Comparison of ENCODE assay signal across 8 cellular contexts in genomic region chr1:94246692-94247145, GRCh38. TPM values are rescaled to one million over a fixed set of nuclear protein-coding genes. Genes with fewer than 3 reads are reported as not detected.
DNase-seq lines count a peak whose midpoint lies in the region; ATAC-seq and TF ChIP-seq lines count a peak whose summit lies in the region.

No MANE protein-coding gene starts in this region.

- peaks cover 11% of the 10 kb centered on the region for H3K4me1 Mint-ChIP-seq in activated naive CD4-positive, alpha-beta T cell treated with anti-CD3 and anti-CD28 coated beads, Interleukin-2, amount 10 ng/mL, durations not matched to agents 7 days and 5 days
- H3K4me1 Mint-ChIP-seq in central memory CD8-positive, alpha-beta T cell, result peaks cover 13% of the 10 kb centered on the region

- H3K9me3 Mint-ChIP-seq in activated naive CD4-positive, alpha-beta T cell treated with anti-CD3 and anti-CD28 coated beads, Interleukin-2, amount 10 ng/mL, durations not matched to agents 7 days and 5 days, result peaks cover 6% of the 10 kb centered on the region
- peaks cover 10% of the 10 kb centered on the region for H3K9me3 Mint-ChIP-seq in central memory CD8-positive, alpha-beta T cell

- H3K4me3 ChIP-seq in lower lobe of right lung, result peak overlapping the region; percentile 65
- peak overlapping the region; percentile 5 to 90 for H3K4me3 ChIP-seq in aorta (ENCODE audit: low read length in 2 of 2)

- intact Hi-C loops in lower lobe of right lung (cut with DNase I) (loop anchor here (10.0 kb wide), 1 partner anchor 88 kb away; no protein-coding TSS in a partner anchor), aorta (cut with DNase I) (loop anchor here in 1 of 2 donors (5.0 kb wide), 1 partner anchor 199 kb away; no protein-coding TSS in a partner anchor)

- no peaks in the 10 kb centered on the region for H3K4me1 ChIP-seq in lower lobe of right lung
- H3K4me1 ChIP-seq in aorta (ENCODE audit: control insufficient read depth in 1 of 2, insufficient read depth in 2 of 2, low read length in 2 of 2), result peaks cover 0 to 3% of the 10 kb centered on the region in 2 donors

- H3K4me3 Mint-ChIP-seq in activated naive CD4-positive, alpha-beta T cell treated with anti-CD3 and anti-CD28 coated beads, Interleukin-2, amount 10 ng/mL, durations not matched to agents 7 days and 5 days, result peak overlapping the region; percentile 51
- peak overlapping the region; percentile 71 for H3K4me3 Mint-ChIP-seq in central memory CD8-positive, alpha-beta T cell

- H3K36me3 Mint-ChIP-seq in activated naive CD4-positive, alpha-beta T cell treated with anti-CD3 and anti-CD28 coated beads, Interleukin-2, amount 10 ng/mL, durations not matched to agents 7 days and 5 days, result peaks cover 2% of the 10 kb centered on the region
- no peaks in the 10 kb centered on the region for H3K36me3 Mint-ChIP-seq in central memory CD8-positive, alpha-beta T cell (ENCODE audit: insufficient read depth)

- no peaks in the 10 kb centered on the region for H3K27me3 ChIP-seq in lower lobe of right lung (ENCODE audit: low read depth)
- H3K27me3 ChIP-seq in aorta (ENCODE audit: control insufficient read depth in 1 of 2, insufficient read depth in 2 of 2, low read length in 1 of 2), result no peaks in the 10 kb centered on the region

- no peak for TF ChIP-seq CTCF in lower lobe of right lung (IDR thresholded peaks at IDR 0.05)

- H3K27ac Mint-ChIP-seq in activated naive CD4-positive, alpha-beta T cell treated with anti-CD3 and anti-CD28 coated beads, Interleukin-2, amount 10 ng/mL, durations not matched to agents 7 days and 5 days, result no peak overlapping the region
- H3K27ac Mint-ChIP-seq in central memory CD8-positive, alpha-beta T cell (ENCODE audit: low read depth), result no peak overlapping the region

- CTCF ChIA-PET in activated naive CD4-positive, alpha-beta T cell treated with anti-CD3 and anti-CD28 coated beads, Interleukin-2, amount 10 ng/mL, durations not matched to agents 7 days and 5 days (lab: Charles Lee), result no interaction called here

- H3K36me3 ChIP-seq in lower lobe of right lung (no peaks in the 10 kb centered on the region), aorta (ENCODE audit: control insufficient read depth in 1 of 2, insufficient read depth in 2 of 2, low read length in 1 of 2) (no peaks in the 10 kb centered on the region)

- ATAC-seq in central memory CD8-positive, alpha-beta T cell (replicated peaks; ENCODE audit: extremely low read depth, poor library complexity, severe bottlenecking), result no peak
- ATAC-seq in lower lobe of right lung, result peak; percentile 41 to 47
- ATAC-seq in aorta (ENCODE audit: low FRiP score), result peak; percentile 61
- no peak for ATAC-seq in activated CD4-positive, CD25-positive, alpha-beta regulatory T cell treated with anti-CD3 and anti-CD28 coated beads, Interleukin-2, amount 50 U/mL, for 24 hours

- no peak for DNase-seq in activated naive CD4-positive, alpha-beta T cell treated with anti-CD3 and anti-CD28 coated beads, Interleukin-2, amount 10 ng/mL, durations not matched to agents 7 days and 5 days
- DNase-seq in activated naive CD4-positive, alpha-beta T cell treated with anti-CD3 and anti-CD28 coated beads, Interleukin-2, amount 50 U/mL, for 16 hours, result no peak
- no peak for DNase-seq in central memory CD8-positive, alpha-beta T cell (ENCODE audit: low spot score in 2 of 2)
- DNase-seq in lower lobe of right lung, result no peak
- DNase-seq in aorta, result no peak
- DNase-seq in HK-2 (ENCODE audit: unreplicated experiment), result no peak
- no peak for DNase-seq in GOT3 (lab: John Stamatoyannopoulos, UW)

- H3K27ac ChIP-seq in lower lobe of right lung (peak overlapping the region; percentile 87), aorta (ENCODE audit: low read depth in 1 of 2, low read length in 2 of 2) (peak overlapping the region in 1 of 2 donors; percentile 41)

- peaks cover 61% of the 10 kb centered on the region for H3K27me3 Mint-ChIP-seq in activated naive CD4-positive, alpha-beta T cell treated with anti-CD3 and anti-CD28 coated beads, Interleukin-2, amount 10 ng/mL, durations not matched to agents 7 days and 5 days
- peaks cover 93% of the 10 kb centered on the region for H3K27me3 Mint-ChIP-seq in central memory CD8-positive, alpha-beta T cell

- no peaks in the 10 kb centered on the region for H3K9me3 ChIP-seq in lower lobe of right lung
- no peaks in the 10 kb centered on the region for H3K9me3 ChIP-seq in aorta (ENCODE audit: control insufficient read depth, low read length)

- WGBS in aorta, 2 donors, result 2 to 4% methylated on average over 12 of the region's 12 CpGs

RNA-seq across cellular contexts. Expression of gene ARHGAP29, which starts 9.3 kb away (rescaled TPM):
- 63.8 TPM for total RNA-seq in lower lobe of right lung
- 10 to 100 TPM; 40.1 to 65.4 TPM for total RNA-seq in aorta
- polyA plus RNA-seq in aorta, result 10 to 100 TPM in 1 of 2 donors, 1 to 10 TPM in 1; 6.8 to 18.8 TPM

Comparison
In these comparisons a context has a peak if more than half of its experiments do, and no peak if none do; other contexts are left out.
1. ATAC-seq: peak in lower lobe of right lung (2 of 2) and aorta (single experiment); none in central memory CD8-positive, alpha-beta T cell (single experiment) and activated CD4-positive, CD25-positive, alpha-beta regulatory T cell treated with anti-CD3 and anti-CD28 coated beads, Interleukin-2, amount 50 U/mL, for 24 hours (0 of 2).